ENCODE assay signal across 2 cellular contexts in the genomic region with DNA sequence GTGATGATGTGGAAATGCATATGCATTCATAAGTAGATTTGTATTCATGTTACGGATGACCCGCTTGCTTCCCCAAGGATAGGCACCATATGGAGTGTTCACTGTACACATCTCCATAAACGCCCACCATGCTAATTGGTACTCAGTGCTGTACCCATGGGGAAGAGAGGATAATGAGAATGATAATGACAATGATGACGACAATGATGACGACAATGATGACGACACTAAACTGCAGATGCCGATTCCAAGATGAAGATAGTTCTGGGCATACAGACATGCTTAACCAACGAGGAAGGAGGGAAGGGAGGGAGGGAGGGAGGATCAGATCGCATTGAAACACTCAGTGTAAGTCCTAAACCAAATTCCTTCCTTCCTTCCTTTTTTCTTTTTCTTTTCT.
TF ChIP-seq lines count a peak whose summit lies in the region.

No MANE protein-coding gene starts in this region.

TF ChIP-seq in HEK293, 187 proteins besides CTCF, POLR2A, EP300 and RAD21:
- 0 out of 2 replicates have a peak, but pooled peaks have one; percentile 10 for TF ChIP-seq ZSCAN16 (tag by site-specific recombination; IDR thresholded peaks at IDR 0.05)
- no peak for TF ChIP-seq MEIS1 (CRISPR knock-in tag; IDR thresholded peaks at IDR 0.05; ENCODE audit: borderline replicate concordance)

TF ChIP-seq in H1, 55 proteins besides CTCF, POLR2A, EP300 and RAD21:
- TF ChIP-seq RFX5 (IDR thresholded peaks at IDR 0.05; ENCODE audit: borderline replicate concordance, low read depth, low read length) (no peak), SRF (IDR thresholded peaks at IDR 0.05; ENCODE audit: low read depth, low read length) (no peak), CHD1 (IDR thresholded peaks at IDR 0.05; ENCODE audit: low read depth, low read length) (no peak), CTBP2 (IDR thresholded peaks at IDR 0.05; ENCODE audit: borderline replicate concordance, insufficient read depth, insufficient read length, low read length) (no peak), BACH1 (IDR thresholded peaks at IDR 0.05; ENCODE audit: low read length) (no peak), SIN3A (conservative IDR thresholded peaks at IDR 0.05 in 1 of 2, IDR thresholded peaks at IDR 0.05 in 1 of 2; ENCODE audit: low read depth in 1 of 2, low read length in 2 of 2) (no peak), GABPA (IDR thresholded peaks at IDR 0.05; ENCODE audit: borderline replicate concordance, insufficient read depth, low read length) (no peak), POLR2AphosphoS5 (IDR thresholded peaks at IDR 0.05; ENCODE audit: low read depth, low read length) (no peak), SIRT6 (IDR thresholded peaks at IDR 0.05; ENCODE audit: low read length) (no peak), KDM4A (IDR thresholded peaks at IDR 0.05; ENCODE audit: low read depth, low read length, severe bottlenecking) (no peak), NRF1 (IDR thresholded peaks at IDR 0.05; ENCODE audit: low read depth, low read length) (no peak), JUN (IDR thresholded peaks at IDR 0.05; ENCODE audit: low read depth, low read length) (no peak), BRCA1 (IDR thresholded peaks at IDR 0.05; ENCODE audit: low read depth, low read length) (no peak), CBX8 (IDR thresholded peaks at IDR 0.05; ENCODE audit: borderline replicate concordance, low read depth, low read length) (no peak), RNF2 (IDR thresholded peaks at IDR 0.05; ENCODE audit: borderline replicate concordance, low read depth, low read length, missing control alignments, poor library complexity, severe bottlenecking) (no peak)
TF ChIP-seq in H1: peak in this region for 0.
